Comparison of ENCODE assay signal across 22 cellular contexts in the genomic region with DNA sequence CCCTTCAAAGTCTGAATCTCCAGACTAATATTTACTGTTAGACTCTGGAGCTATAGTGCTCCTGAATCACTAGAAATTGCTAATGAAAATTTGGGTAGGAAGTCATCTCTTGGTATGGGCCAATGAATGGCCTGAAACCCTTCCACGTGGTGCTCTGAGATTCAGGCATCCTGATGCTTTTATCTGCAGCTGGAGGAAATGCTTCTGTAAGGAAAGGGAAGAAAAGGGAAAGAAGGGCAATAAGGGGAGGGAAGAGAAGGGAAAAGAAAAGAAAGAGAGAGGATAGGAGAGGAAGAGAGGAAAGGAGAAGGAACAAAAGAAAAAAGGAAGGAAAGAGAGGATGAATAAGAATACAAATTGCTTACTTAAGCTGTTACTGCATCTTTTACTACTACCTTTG.
"Had no signal": no experiment of that assay in that cellular context is flagged by ENCODE, and none has a peak within 500 bp of the region (broad histone marks: within the 10 kb centered on the region; RNA-seq: fewer than 3 reads in every experiment).

No MANE protein-coding gene starts in this region.

- DNase-seq: activated CD4-positive, alpha-beta memory T cell treated with anti-CD3 and anti-CD28 coated beads, Interleukin-2, amount 10 ng/mL, durations not matched to agents 7 days and 5 days; activated CD4-positive, alpha-beta T cell treated with anti-CD3 and anti-CD28 coated beads for 36 hours; activated CD4-positive, alpha-beta T cell treated with anti-CD3 and anti-CD28 coated beads, Interleukin-2, amount 50 U/mL, for 1 hour; activated CD4-positive, CD25-positive, alpha-beta regulatory T cell; activated gamma-delta T cell; activated naive CD4-positive, alpha-beta T cell treated with anti-CD3 and anti-CD28 coated beads for 36 hours; activated naive CD8-positive, alpha-beta T cell treated with anti-CD3 and anti-CD28 coated beads for 36 hours; activated T-cell treated with anti-CD3 and anti-CD28 coated beads for 4 hours; activated T-cell treated with anti-CD3 and anti-CD28 coated beads, Interleukin-2, amount 50 U/mL, for 48 hours; brain microvascular endothelial cell; Kasumi-1; KBM-7; NCI-H1105 treated with DMSO at 0.1 percent for 48 hours; NCI-H1436 treated with DMSO at 0.1 percent for 48 hours; NCI-H2081; NCI-H510A treated with DMSO at 0.1 percent for 48 hours; PC-9; SIG-M5; T-helper 2 cell; T1000 had no signal

- H3K9me3 Mint-ChIP-seq: activated CD4-positive, alpha-beta memory T cell treated with anti-CD3 and anti-CD28 coated beads, Interleukin-2, amount 10 ng/mL, durations not matched to agents 7 days and 5 days; activated naive CD4-positive, alpha-beta T cell treated with anti-CD3 and anti-CD28 coated beads for 36 hours; activated naive CD8-positive, alpha-beta T cell treated with anti-CD3 and anti-CD28 coated beads for 36 hours; activated T-helper 17 cell treated with anti-CD3 and anti-CD28 coated beads, Interleukin-2, amount 50 U/mL, for 72 hours had no signal

- H3K27ac Mint-ChIP-seq: activated CD4-positive, alpha-beta memory T cell treated with anti-CD3 and anti-CD28 coated beads, Interleukin-2, amount 10 ng/mL, durations not matched to agents 7 days and 5 days; activated CD4-positive, alpha-beta T cell treated with anti-CD3 and anti-CD28 coated beads for 36 hours; activated naive CD4-positive, alpha-beta T cell treated with anti-CD3 and anti-CD28 coated beads for 36 hours; activated naive CD8-positive, alpha-beta T cell treated with anti-CD3 and anti-CD28 coated beads for 36 hours; activated T-helper 17 cell treated with anti-CD3 and anti-CD28 coated beads, Interleukin-2, amount 50 U/mL, for 72 hours had no signal

- H3K36me3 ChIP-seq: brain microvascular endothelial cell, cardiac muscle cell had no signal

- H3K27me3 ChIP-seq: brain microvascular endothelial cell, cardiac muscle cell had no signal

- H3K4me2 ChIP-seq: PC-9 had no signal

- H3K27ac ChIP-seq: brain microvascular endothelial cell, cardiac muscle cell, PC-9 had no signal

- H2AFZ ChIP-seq: PC-9 had no signal

- H3K4me3 ChIP-seq: cardiac muscle cell, PC-9 had no signal

- H3K4me3 Mint-ChIP-seq: activated CD4-positive, alpha-beta memory T cell treated with anti-CD3 and anti-CD28 coated beads, Interleukin-2, amount 10 ng/mL, durations not matched to agents 7 days and 5 days; activated CD4-positive, alpha-beta T cell treated with anti-CD3 and anti-CD28 coated beads for 36 hours; activated naive CD4-positive, alpha-beta T cell treated with anti-CD3 and anti-CD28 coated beads for 36 hours; activated naive CD8-positive, alpha-beta T cell treated with anti-CD3 and anti-CD28 coated beads for 36 hours; activated T-helper 17 cell treated with anti-CD3 and anti-CD28 coated beads, Interleukin-2, amount 50 U/mL, for 72 hours had no signal

- H3K4me1 Mint-ChIP-seq: activated CD4-positive, alpha-beta memory T cell treated with anti-CD3 and anti-CD28 coated beads, Interleukin-2, amount 10 ng/mL, durations not matched to agents 7 days and 5 days; activated CD4-positive, alpha-beta T cell treated with anti-CD3 and anti-CD28 coated beads for 36 hours; activated T-helper 17 cell treated with anti-CD3 and anti-CD28 coated beads, Interleukin-2, amount 50 U/mL, for 72 hours had no signal

- ATAC-seq: activated CD4-positive, alpha-beta T cell treated with anti-CD3 and anti-CD28 coated beads for 36 hours; activated T-helper 17 cell treated with anti-CD3 and anti-CD28 coated beads, Interleukin-2, amount 50 U/mL, for 72 hours had no signal

- H3K36me3 Mint-ChIP-seq: activated naive CD8-positive, alpha-beta T cell treated with anti-CD3 and anti-CD28 coated beads for 36 hours had no signal
